ENCODE assay signal across 8 cellular contexts in the genomic region with DNA sequence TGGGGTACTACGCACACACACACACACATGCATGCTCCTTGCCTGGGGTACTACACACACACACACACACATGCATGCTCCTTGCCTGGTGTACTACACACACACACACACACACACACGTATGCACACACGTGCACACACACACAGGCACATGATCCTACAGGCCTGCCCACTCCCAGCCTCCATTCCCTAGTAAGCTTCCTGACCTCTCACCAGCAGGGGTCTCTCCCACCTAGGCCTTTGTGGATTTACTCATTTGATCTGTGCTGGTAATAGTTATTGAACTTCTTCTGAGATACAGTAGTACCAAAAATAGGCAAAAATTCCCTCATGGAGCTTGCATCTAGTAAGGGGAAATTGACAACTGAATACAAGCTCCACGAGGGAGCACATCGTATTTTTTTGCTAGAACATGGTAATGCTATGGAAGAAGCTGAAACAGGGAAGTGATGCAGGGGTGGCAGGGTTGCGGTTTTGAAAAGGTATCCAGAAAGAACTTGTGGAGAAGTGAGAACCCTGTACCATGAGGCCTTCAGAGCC. TPM values are rescaled to one million over a fixed set of nuclear protein-coding genes. Genes with fewer than 3 reads are reported as not detected.
DNase-seq lines count a peak whose midpoint lies in the region; ATAC-seq and TF ChIP-seq lines count a peak whose summit lies in the region.

No MANE protein-coding gene starts in this region.

- TF ChIP-seq EP300 in upper lobe of left lung (IDR thresholded peaks at IDR 0.05), result no peak

- no peak for TF ChIP-seq POLR2A in body of pancreas (IDR thresholded peaks at IDR 0.05)
- TF ChIP-seq POLR2A in upper lobe of left lung (IDR thresholded peaks at IDR 0.05), result no peak

- no peaks in the 10 kb centered on the region for H3K36me3 ChIP-seq in body of pancreas (replicated peaks in 1 of 2; ENCODE audit: insufficient read depth in 1 of 2, low read depth in 2 of 2)
- H3K36me3 ChIP-seq in upper lobe of left lung, result no peaks in the 10 kb centered on the region

- peaks cover 19% of the 10 kb centered on the region for H3K4me1 Mint-ChIP-seq in activated T-cell treated with anti-CD3 and anti-CD28 coated beads, Interleukin-2, amount 50 U/mL, for 72 hours (ENCODE audit: low read depth)

- H3K4me1 ChIP-seq in body of pancreas (peaks cover 42% of the 10 kb centered on the region), upper lobe of left lung (peaks cover 24 to 46% (median 28%) of the 10 kb centered on the region in 4 donors)

- peak; percentile 38 to 84 (median 62) for TF ChIP-seq CTCF in body of pancreas (IDR thresholded peaks at IDR 0.05)
- TF ChIP-seq CTCF in upper lobe of left lung (IDR thresholded peaks at IDR 0.05), result peak; percentile 44 to 72 (median 58)

- H3K4me3 ChIP-seq in body of pancreas, result no peak overlapping the region
- no peak overlapping the region for H3K4me3 ChIP-seq in upper lobe of left lung

- H3K27me3 ChIP-seq in body of pancreas, result no peaks in the 10 kb centered on the region
- H3K27me3 ChIP-seq in upper lobe of left lung, result no peaks in the 10 kb centered on the region

- DNase-seq in activated T-cell treated with anti-CD3 and anti-CD28 coated beads, Interleukin-2, amount 50 U/mL, for 72 hours, result peak in 1 of 2 donors; percentile 40
- no peak for DNase-seq in activated T-cell treated with anti-CD3 and anti-CD28 coated beads, Interleukin-2, amount 50 U/mL, for 1 hour
- DNase-seq in NCI-H69 (lab: John Stamatoyannopoulos, UW) (peak; percentile 54), body of pancreas (peak; percentile 56 to 73 (median 68)), left kidney (ENCODE audit: low read depth, low spot score) (peak; percentile 73), upper lobe of left lung (peak in 1 of 2 donors; percentile 65)

- H3K9me3 ChIP-seq in body of pancreas (no peaks in the 10 kb centered on the region), upper lobe of left lung (no peaks in the 10 kb centered on the region)

- intact Hi-C loops in body of pancreas (cut with DNase I), result no loop called here

- H3K9me3 Mint-ChIP-seq in activated T-cell treated with anti-CD3 and anti-CD28 coated beads, Interleukin-2, amount 50 U/mL, for 72 hours, result no peaks in the 10 kb centered on the region

- 31 to 52% methylated on average over 5 to 6 of the region's 6 CpGs for WGBS in body of pancreas, 2 donors
- WGBS in upper lobe of left lung, 2 donors, result 42 to 52% methylated on average over 6 of the region's 6 CpGs

- ATAC-seq in activated T-cell treated with anti-CD3 and anti-CD28 coated beads, Interleukin-2, amount 50 U/mL, for 72 hours (replicated peaks in 1 of 2), result peak; percentile 41 to 44
- ATAC-seq in body of pancreas (peak; percentile 66), upper lobe of left lung (ENCODE audit: low FRiP score in 2 of 2) (peak; percentile 49 to 76), GM19023 (IDR thresholded peaks at IDR 0.05; ENCODE audit: unreplicated experiment) (no peak), GM21423 (IDR thresholded peaks at IDR 0.05; ENCODE audit: unreplicated experiment) (no peak)

- H3K27ac ChIP-seq in body of pancreas (peak overlapping the region; percentile 73 to 89 (median 76)), upper lobe of left lung (peak overlapping the region in 3 of 4 donors; percentile 13 to 76 (median 63))

- no peaks in the 10 kb centered on the region for H3K36me3 Mint-ChIP-seq in activated T-cell treated with anti-CD3 and anti-CD28 coated beads, Interleukin-2, amount 50 U/mL, for 72 hours (ENCODE audit: insufficient read depth in 2 of 2)

- no peak overlapping the region for H3K27ac Mint-ChIP-seq in activated T-cell treated with anti-CD3 and anti-CD28 coated beads, Interleukin-2, amount 50 U/mL, for 72 hours

- H3K4me3 Mint-ChIP-seq in activated T-cell treated with anti-CD3 and anti-CD28 coated beads, Interleukin-2, amount 50 U/mL, for 72 hours, result no peak overlapping the region

- H3K27me3 Mint-ChIP-seq in activated T-cell treated with anti-CD3 and anti-CD28 coated beads, Interleukin-2, amount 50 U/mL, for 72 hours (ENCODE audit: low read depth), result no peaks in the 10 kb centered on the region

RNA-seq across cellular contexts. Expression of gene TTC21A, which starts 19.1 kb away (rescaled TPM):
- total RNA-seq in activated T-cell treated with anti-CD3 and anti-CD28 coated beads, Interleukin-2, amount 50 U/mL, for 72 hours, result 1 to 10 TPM; 2.0 to 2.2 TPM
- total RNA-seq in body of pancreas (10 to 100 TPM in 1 of 2 donors, 1 to 10 TPM in 1; 6.7 to 46.5 TPM), upper lobe of left lung (10 to 100 TPM in 4 of 6 donors, 1 to 10 TPM in 2; 7.4 to 52.4 (median 14.3) TPM)

RNA-seq across cellular contexts. Expression of gene GORASP1, which starts 19.2 kb away (rescaled TPM):
- 10 to 100 TPM; 20.0 to 24.5 TPM for total RNA-seq in activated T-cell treated with anti-CD3 and anti-CD28 coated beads, Interleukin-2, amount 50 U/mL, for 72 hours
- 10 to 100 TPM; 38.4 to 53.1 TPM for total RNA-seq in body of pancreas
- total RNA-seq in upper lobe of left lung, result 10 to 100 TPM; 71.1 to 99.5 (median 79.8) TPM

RNA-seq across cellular contexts. Expression of gene CSRNP1, which starts 26.8 kb away (rescaled TPM):
- total RNA-seq in activated T-cell treated with anti-CD3 and anti-CD28 coated beads, Interleukin-2, amount 50 U/mL, for 72 hours, result 10 to 100 TPM; 68.7 to 81.3 TPM
- 10 to 100 TPM; 18.4 to 39.6 TPM for total RNA-seq in body of pancreas
- 100 to 1,000 TPM in 1 of 6 donors, 10 to 100 TPM in 5; 32.5 to 128 (median 82.4) TPM for total RNA-seq in upper lobe of left lung

Comparison
In these comparisons a context has a peak if more than half of its experiments do, and no peak if none do; other contexts are left out.
1. ATAC-seq: peak in activated T-cell treated with anti-CD3 and anti-CD28 coated beads, Interleukin-2, amount 50 U/mL, for 72 hours (2 of 2), body of pancreas (single experiment) and upper lobe of left lung (2 of 2); none in GM19023 (single experiment) and GM21423 (single experiment).